ENCODE assay signal across 1 cellular context in the genomic region with DNA sequence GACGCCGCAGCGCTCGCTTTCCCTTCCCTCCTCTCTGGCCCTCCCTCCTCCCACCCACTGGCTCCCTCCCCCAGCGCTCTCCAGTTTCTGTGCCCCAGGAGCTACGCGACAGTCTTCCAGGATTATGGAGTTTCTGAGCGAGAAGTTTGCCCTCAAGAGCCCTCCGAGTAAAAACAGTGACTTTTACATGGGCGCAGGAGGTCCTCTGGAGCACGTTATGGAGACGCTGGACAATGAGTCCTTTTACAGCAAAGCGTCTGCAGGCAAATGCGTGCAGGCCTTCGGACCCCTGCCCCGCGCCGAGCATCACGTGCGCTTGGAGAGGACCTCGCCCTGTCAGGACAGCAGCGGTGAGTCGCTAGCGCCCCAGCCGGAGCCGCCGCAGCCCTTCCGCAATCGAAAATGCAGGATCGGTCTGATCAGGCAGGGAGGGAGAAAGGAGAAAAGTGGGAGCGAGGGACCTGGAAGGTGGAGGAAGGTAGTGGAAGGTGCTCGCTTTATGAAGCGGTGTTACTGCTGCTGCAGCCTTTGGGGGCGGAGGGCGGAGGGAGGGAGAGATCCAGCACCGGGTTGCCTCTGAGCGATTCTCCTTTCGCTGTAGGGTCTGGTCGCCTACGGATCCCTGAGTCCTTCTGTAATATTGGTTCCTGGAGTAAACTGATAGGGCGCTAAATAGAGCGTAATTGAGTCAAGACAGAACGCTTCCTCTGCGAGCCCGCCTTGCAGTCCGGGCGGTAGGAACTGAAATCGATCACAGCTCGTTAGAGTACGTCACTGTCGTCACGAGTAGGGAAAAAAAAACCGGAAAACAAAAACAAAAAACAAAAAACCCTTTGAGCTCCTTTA.
A peak's percentile ranks its signal among the peaks of the same experiment; 100 is the strongest.
TF ChIP-seq lines count a peak whose summit lies in the region.

A gene (plus strand): TSS at position 83 of the 846 bp plus-strand sequence. CDS start 42 bp downstream, at position 125.

TF ChIP-seq in HEK293, 187 proteins besides CTCF, POLR2A, EP300 and RAD21 (continued from another document and continues in another):
- TF ChIP-seq, protein P1, sequence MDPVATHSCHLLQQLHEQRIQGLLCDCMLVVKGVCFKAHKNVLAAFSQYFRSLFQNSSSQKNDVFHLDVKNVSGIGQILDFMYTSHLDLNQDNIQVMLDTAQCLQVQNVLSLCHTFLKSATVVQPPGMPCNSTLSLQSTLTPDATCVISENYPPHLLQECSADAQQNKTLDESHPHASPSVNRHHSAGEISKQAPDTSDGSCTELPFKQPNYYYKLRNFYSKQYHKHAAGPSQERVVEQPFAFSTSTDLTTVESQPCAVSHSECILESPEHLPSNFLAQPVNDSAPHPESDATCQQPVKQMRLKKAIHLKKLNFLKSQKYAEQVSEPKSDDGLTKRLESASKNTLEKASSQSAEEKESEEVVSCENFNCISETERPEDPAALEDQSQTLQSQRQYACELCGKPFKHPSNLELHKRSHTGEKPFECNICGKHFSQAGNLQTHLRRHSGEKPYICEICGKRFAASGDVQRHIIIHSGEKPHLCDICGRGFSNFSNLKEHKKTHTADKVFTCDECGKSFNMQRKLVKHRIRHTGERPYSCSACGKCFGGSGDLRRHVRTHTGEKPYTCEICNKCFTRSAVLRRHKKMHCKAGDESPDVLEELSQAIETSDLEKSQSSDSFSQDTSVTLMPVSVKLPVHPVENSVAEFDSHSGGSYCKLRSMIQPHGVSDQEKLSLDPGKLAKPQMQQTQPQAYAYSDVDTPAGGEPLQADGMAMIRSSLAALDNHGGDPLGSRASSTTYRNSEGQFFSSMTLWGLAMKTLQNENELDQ (tag by site-specific recombination; IDR thresholded peaks at IDR 0.05; ENCODE audit: low read depth), result no peak
- TF ChIP-seq ZNF19 (tag by site-specific recombination; IDR thresholded peaks at IDR 0.05; ENCODE audit: low read depth), result no peak
- TF ChIP-seq EGR2 (tag by site-specific recombination; IDR thresholded peaks at IDR 0.05; ENCODE audit: low read depth), result peak; percentile 28
- TF ChIP-seq ZNF248 (tag by site-specific recombination; IDR thresholded peaks at IDR 0.05), result no peak
- peak; percentile 97; the same call in 1 of the 2 replicates for TF ChIP-seq ZNF561 (tag by site-specific recombination; IDR thresholded peaks at IDR 0.05; ENCODE audit: borderline replicate concordance)
- TF ChIP-seq KLF8 (tag by site-specific recombination; IDR thresholded peaks at IDR 0.05), result peak; percentile 59
- TF ChIP-seq ZNF10 (tag by site-specific recombination; IDR thresholded peaks at IDR 0.05), result peak; percentile 11; the same call in 1 of the 2 replicates
- TF ChIP-seq, protein P2, sequence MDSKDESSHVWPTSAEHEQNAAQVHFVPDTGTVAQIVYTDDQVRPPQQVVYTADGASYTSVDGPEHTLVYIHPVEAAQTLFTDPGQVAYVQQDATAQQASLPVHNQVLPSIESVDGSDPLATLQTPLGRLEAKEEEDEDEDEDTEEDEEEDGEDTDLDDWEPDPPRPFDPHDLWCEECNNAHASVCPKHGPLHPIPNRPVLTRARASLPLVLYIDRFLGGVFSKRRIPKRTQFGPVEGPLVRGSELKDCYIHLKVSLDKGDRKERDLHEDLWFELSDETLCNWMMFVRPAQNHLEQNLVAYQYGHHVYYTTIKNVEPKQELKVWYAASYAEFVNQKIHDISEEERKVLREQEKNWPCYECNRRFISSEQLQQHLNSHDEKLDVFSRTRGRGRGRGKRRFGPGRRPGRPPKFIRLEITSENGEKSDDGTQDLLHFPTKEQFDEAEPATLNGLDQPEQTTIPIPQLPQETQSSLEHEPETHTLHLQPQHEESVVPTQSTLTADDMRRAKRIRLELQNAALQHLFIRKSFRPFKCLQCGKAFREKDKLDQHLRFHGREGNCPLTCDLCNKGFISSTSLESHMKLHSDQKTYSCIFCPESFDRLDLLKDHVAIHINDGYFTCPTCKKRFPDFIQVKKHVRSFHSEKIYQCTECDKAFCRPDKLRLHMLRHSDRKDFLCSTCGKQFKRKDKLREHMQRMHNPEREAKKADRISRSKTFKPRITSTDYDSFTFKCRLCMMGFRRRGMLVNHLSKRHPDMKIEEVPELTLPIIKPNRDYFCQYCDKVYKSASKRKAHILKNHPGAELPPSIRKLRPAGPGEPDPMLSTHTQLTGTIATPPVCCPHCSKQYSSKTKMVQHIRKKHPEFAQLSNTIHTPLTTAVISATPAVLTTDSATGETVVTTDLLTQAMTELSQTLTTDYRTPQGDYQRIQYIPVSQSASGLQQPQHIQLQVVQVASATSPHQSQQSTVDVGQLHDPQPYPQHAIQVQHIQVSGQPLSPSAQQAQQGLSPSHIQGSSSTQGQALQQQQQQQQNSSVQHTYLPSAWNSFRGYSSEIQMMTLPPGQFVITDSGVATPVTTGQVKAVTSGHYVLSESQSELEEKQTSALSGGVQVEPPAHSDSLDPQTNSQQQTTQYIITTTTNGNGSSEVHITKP (tag by site-specific recombination; IDR thresholded peaks at IDR 0.05), result peak; percentile 67
- TF ChIP-seq ZNF510 (tag by site-specific recombination; IDR thresholded peaks at IDR 0.05; ENCODE audit: insufficient replicate concordance), result no peak
- TF ChIP-seq ZNF600 (tag by site-specific recombination; IDR thresholded peaks at IDR 0.05), result peak; percentile 99
- TF ChIP-seq ZFHX2 (tag by site-specific recombination; conservative IDR thresholded peaks at IDR 0.05), result peak; percentile 47
- TF ChIP-seq ZNF549 (tag by site-specific recombination; IDR thresholded peaks at IDR 0.05), result no peak
- 0 out of 2 replicates have a peak, but pooled peaks have one; percentile 8 for TF ChIP-seq ZNF596 (tag by site-specific recombination; IDR thresholded peaks at IDR 0.05)
- peak; percentile 40; the same call in 1 of the 2 replicates for TF ChIP-seq ZNF24 (tag by site-specific recombination; IDR thresholded peaks at IDR 0.05)
- no peak for TF ChIP-seq ZNF701 (tag by site-specific recombination; IDR thresholded peaks at IDR 0.05)
- TF ChIP-seq, protein P3, sequence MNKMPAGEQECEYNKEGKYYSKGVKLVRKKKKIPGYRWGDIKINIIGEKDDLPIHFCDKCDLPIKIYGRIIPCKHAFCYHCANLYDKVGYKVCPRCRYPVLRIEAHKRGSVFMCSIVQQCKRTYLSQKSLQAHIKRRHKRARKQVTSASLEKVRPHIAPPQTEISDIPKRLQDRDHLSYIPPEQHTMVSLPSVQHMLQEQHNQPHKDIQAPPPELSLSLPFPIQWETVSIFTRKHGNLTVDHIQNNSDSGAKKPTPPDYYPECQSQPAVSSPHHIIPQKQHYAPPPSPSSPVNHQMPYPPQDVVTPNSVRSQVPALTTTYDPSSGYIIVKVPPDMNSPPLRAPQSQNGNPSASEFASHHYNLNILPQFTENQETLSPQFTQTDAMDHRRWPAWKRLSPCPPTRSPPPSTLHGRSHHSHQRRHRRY (tag by site-specific recombination; IDR thresholded peaks at IDR 0.05), result no peak
- TF ChIP-seq, protein P4, sequence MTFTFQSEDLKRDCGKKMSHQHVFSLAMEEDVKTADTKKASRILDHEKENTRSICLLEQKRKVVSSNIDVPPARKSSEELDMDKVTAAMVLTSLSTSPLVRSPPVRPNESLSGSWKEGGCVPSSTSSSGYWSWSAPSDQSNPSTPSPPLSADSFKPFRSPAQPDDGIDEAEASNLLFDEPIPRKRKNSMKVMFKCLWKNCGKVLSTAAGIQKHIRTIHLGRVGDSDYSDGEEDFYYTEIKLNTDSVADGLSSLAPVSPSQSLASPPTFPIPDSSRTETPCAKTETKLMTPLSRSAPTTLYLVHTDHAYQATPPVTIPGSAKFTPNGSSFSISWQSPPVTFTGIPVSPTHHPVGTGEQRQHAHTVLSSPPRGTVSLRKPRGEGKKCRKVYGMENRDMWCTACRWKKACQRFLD (tag by site-specific recombination; IDR thresholded peaks at IDR 0.05), result no peak
- TF ChIP-seq REPIN1 (tag by site-specific recombination; IDR thresholded peaks at IDR 0.05; ENCODE audit: low read depth), result 0 out of 2 replicates have a peak, but pooled peaks have one; percentile 21
- TF ChIP-seq, protein P5, sequence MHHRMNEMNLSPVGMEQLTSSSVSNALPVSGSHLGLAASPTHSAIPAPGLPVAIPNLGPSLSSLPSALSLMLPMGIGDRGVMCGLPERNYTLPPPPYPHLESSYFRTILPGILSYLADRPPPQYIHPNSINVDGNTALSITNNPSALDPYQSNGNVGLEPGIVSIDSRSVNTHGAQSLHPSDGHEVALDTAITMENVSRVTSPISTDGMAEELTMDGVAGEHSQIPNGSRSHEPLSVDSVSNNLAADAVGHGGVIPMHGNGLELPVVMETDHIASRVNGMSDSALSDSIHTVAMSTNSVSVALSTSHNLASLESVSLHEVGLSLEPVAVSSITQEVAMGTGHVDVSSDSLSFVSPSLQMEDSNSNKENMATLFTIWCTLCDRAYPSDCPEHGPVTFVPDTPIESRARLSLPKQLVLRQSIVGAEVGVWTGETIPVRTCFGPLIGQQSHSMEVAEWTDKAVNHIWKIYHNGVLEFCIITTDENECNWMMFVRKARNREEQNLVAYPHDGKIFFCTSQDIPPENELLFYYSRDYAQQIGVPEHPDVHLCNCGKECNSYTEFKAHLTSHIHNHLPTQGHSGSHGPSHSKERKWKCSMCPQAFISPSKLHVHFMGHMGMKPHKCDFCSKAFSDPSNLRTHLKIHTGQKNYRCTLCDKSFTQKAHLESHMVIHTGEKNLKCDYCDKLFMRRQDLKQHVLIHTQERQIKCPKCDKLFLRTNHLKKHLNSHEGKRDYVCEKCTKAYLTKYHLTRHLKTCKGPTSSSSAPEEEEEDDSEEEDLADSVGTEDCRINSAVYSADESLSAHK (tag by site-specific recombination; IDR thresholded peaks at IDR 0.05), result peak; percentile 49; the same call in 1 of the 2 replicates
- TF ChIP-seq ZNF621 (tag by site-specific recombination; IDR thresholded peaks at IDR 0.05), result no peak
- peak; percentile 63; the same call in 1 of the 2 replicates for TF ChIP-seq ZNF394 (tag by site-specific recombination; IDR thresholded peaks at IDR 0.05; ENCODE audit: borderline replicate concordance)
- peak; percentile 49; the same call in 1 of the 2 replicates for TF ChIP-seq ZNF324 (tag by site-specific recombination; IDR thresholded peaks at IDR 0.05)
- TF ChIP-seq GLIS2 (tag by site-specific recombination; IDR thresholded peaks at IDR 0.05), result peak; percentile 74
- TF ChIP-seq, protein P6, sequence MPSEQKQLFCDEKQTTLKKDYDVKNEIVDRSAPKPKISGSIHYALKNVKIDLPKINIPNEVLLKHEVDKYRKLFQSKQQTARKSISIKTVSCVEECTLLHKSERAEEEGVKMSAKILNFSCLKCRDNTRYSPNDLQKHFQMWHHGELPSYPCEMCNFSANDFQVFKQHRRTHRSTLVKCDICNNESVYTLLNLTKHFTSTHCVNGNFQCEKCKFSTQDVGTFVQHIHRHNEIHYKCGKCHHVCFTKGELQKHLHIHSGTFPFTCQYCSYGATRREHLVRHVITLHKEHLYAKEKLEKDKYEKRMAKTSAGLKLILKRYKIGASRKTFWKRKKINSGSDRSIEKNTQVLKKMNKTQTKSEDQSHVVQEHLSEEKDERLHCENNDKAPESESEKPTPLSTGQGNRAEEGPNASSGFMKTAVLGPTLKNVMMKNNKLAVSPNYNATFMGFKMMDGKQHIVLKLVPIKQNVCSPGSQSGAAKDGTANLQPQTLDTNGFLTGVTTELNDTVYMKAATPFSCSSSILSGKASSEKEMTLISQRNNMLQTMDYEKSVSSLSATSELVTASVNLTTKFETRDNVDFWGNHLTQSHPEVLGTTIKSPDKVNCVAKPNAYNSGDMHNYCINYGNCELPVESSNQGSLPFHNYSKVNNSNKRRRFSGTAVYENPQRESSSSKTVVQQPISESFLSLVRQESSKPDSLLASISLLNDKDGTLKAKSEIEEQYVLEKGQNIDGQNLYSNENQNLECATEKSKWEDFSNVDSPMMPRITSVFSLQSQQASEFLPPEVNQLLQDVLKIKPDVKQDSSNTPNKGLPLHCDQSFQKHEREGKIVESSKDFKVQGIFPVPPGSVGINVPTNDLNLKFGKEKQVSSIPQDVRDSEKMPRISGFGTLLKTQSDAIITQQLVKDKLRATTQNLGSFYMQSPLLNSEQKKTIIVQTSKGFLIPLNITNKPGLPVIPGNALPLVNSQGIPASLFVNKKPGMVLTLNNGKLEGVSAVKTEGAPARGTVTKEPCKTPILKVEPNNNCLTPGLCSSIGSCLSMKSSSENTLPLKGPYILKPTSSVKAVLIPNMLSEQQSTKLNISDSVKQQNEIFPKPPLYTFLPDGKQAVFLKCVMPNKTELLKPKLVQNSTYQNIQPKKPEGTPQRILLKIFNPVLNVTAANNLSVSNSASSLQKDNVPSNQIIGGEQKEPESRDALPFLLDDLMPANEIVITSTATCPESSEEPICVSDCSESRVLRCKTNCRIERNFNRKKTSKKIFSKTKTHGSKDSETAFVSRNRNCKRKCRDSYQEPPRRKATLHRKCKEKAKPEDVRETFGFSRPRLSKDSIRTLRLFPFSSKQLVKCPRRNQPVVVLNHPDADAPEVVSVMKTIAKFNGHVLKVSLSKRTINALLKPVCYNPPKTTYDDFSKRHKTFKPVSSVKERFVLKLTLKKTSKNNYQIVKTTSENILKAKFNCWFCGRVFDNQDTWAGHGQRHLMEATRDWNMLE (tag by site-specific recombination; conservative IDR thresholded peaks at IDR 0.05; ENCODE audit: low read depth), result no peak; the same call in 1 of the 2 replicates
- 0 out of 2 replicates have a peak, but pooled peaks have one; percentile 33 for TF ChIP-seq TRIM28 (IDR thresholded peaks at IDR 0.05; ENCODE audit: borderline replicate concordance, low read length)
- no peak for TF ChIP-seq ZNF837 (tag by site-specific recombination; IDR thresholded peaks at IDR 0.05)
- TF ChIP-seq ZBTB17 (tag by site-specific recombination; IDR thresholded peaks at IDR 0.05), result peak; percentile 100
- TF ChIP-seq ZNF404 (tag by site-specific recombination; IDR thresholded peaks at IDR 0.05), result no peak
- TF ChIP-seq ZSCAN30 (tag by site-specific recombination; IDR thresholded peaks at IDR 0.05), result peak; percentile 24; the same call in 1 of the 2 replicates
- 0 out of 2 replicates have a peak, but pooled peaks have one; percentile 33 for TF ChIP-seq ZNF610 (tag by site-specific recombination; IDR thresholded peaks at IDR 0.05; ENCODE audit: borderline replicate concordance)
- TF ChIP-seq, protein P7, sequence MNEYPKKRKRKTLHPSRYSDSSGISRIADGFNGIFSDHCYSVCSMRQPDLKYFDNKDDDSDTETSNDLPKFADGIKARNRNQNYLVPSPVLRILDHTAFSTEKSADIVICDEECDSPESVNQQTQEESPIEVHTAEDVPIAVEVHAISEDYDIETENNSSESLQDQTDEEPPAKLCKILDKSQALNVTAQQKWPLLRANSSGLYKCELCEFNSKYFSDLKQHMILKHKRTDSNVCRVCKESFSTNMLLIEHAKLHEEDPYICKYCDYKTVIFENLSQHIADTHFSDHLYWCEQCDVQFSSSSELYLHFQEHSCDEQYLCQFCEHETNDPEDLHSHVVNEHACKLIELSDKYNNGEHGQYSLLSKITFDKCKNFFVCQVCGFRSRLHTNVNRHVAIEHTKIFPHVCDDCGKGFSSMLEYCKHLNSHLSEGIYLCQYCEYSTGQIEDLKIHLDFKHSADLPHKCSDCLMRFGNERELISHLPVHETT (tag by site-specific recombination; IDR thresholded peaks at IDR 0.05), result peak; percentile 26; the same call in 1 of the 2 replicates
- TF ChIP-seq, protein P8, sequence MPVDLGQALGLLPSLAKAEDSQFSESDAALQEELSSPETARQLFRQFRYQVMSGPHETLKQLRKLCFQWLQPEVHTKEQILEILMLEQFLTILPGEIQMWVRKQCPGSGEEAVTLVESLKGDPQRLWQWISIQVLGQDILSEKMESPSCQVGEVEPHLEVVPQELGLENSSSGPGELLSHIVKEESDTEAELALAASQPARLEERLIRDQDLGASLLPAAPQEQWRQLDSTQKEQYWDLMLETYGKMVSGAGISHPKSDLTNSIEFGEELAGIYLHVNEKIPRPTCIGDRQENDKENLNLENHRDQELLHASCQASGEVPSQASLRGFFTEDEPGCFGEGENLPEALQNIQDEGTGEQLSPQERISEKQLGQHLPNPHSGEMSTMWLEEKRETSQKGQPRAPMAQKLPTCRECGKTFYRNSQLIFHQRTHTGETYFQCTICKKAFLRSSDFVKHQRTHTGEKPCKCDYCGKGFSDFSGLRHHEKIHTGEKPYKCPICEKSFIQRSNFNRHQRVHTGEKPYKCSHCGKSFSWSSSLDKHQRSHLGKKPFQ (tag by site-specific recombination; IDR thresholded peaks at IDR 0.05), result 0 out of 2 replicates have a peak, but pooled peaks have one; percentile 10
